Comparison of ENCODE assay signal across 2 cellular contexts in genomic region chr4:3781193-3781886, GRCh38.
TF ChIP-seq lines count a peak whose summit lies in the region.

No MANE protein-coding gene starts in this region.

TF ChIP-seq in H1, 55 proteins besides CTCF, POLR2A, EP300 and RAD21 (continued from another document):
- TF ChIP-seq SP1 (IDR thresholded peaks at IDR 0.05; ENCODE audit: low read depth, low read length): peak; percentile 29; the same call in 1 of the 2 replicates

TF ChIP-seq in GM12891, 5 proteins besides CTCF, POLR2A, EP300 and RAD21 (continued from another document):
- no peak for TF ChIP-seq POLR2AphosphoS5 (IDR thresholded peaks at IDR 0.05; ENCODE audit: low read depth, low read length)
